ENCODE assay signal across 1 cellular context in genomic region chr17:71864754-71865153, GRCh38.
TF ChIP-seq lines count a peak whose summit lies in the region.

No MANE protein-coding gene starts in this region.

TF ChIP-seq in GM12878, 131 proteins besides CTCF, POLR2A, EP300 and RAD21 (continued from another document):
- TF ChIP-seq REST (IDR thresholded peaks at IDR 0.05; ENCODE audit: low read depth, low read length) (no peak), E2F4 (IDR thresholded peaks at IDR 0.05; ENCODE audit: low read depth, low read length) (no peak), BCLAF1 (IDR thresholded peaks at IDR 0.05) (no peak), KAT2A (conservative IDR thresholded peaks at IDR 0.05; ENCODE audit: control insufficient read depth, low read depth, low read length) (no peak), MAX (IDR thresholded peaks at IDR 0.05; ENCODE audit: low read depth, low read length) (no peak), PBX3 (IDR thresholded peaks at IDR 0.05; ENCODE audit: insufficient replicate concordance, low read depth, low read length) (no peak), NFYA (IDR thresholded peaks at IDR 0.05; ENCODE audit: borderline replicate concordance, low read depth, low read length) (no peak), SP1 (IDR thresholded peaks at IDR 0.05; ENCODE audit: low read depth, low read length) (no peak), RELB (IDR thresholded peaks at IDR 0.05; ENCODE audit: low read depth) (peak; percentile 65), KLF5 (IDR thresholded peaks at IDR 0.05; ENCODE audit: partially characterized antibody) (no peak), SMC3 (IDR thresholded peaks at IDR 0.05; ENCODE audit: borderline replicate concordance, low read length) (no peak), MEF2B (IDR thresholded peaks at IDR 0.05; ENCODE audit: partially characterized antibody, poor library complexity, severe bottlenecking) (peak; percentile 16), ZBTB40 (IDR thresholded peaks at IDR 0.05; ENCODE audit: borderline replicate concordance) (no peak), ATF3 (IDR thresholded peaks at IDR 0.05; ENCODE audit: borderline replicate concordance, extremely low read depth, low read depth, low read length) (no peak), WRNIP1 (IDR thresholded peaks at IDR 0.05; ENCODE audit: borderline replicate concordance, low read depth, low read length) (no peak), IKZF1 (conservative IDR thresholded peaks at IDR 0.05) (peak; percentile 78), IKZF2 (IDR thresholded peaks at IDR 0.05) (peak; percentile 68 to 72)
